Comparison of ENCODE assay signal across 23 cellular contexts in genomic region chr3:85977615-85978338, GRCh38.
"Had no signal": no experiment of that assay in that cellular context is flagged by ENCODE, and none has a peak within 500 bp of the region (broad histone marks: within the 10 kb centered on the region; RNA-seq: fewer than 3 reads in every experiment).

No MANE protein-coding gene starts in this region.

- H3K36me3 ChIP-seq: breast epithelium, esophagus muscularis mucosa, left lung, lower lobe of right lung, pancreas, spleen, transverse colon had no signal

- ATAC-seq: activated naive CD4-positive, alpha-beta T cell treated with anti-CD3 and anti-CD28 coated beads, Interleukin-2, amount 50 U/mL, for 72 hours; activated T-cell treated with anti-CD3 and anti-CD28 coated beads, Interleukin-2, amount 50 U/mL, for 72 hours; foreskin keratinocyte; left lung; lower lobe of right lung; pancreas; right cardiac atrium had no signal

- H3K27me3 ChIP-seq: breast epithelium, esophagus muscularis mucosa, foreskin keratinocyte, left lung, pancreas, spleen, testis, transverse colon had no signal

- H3K27ac ChIP-seq: breast epithelium, esophagus muscularis mucosa, foreskin keratinocyte, left lung, lower lobe of right lung, pancreas, spleen, testis, transverse colon had no signal

- DNase-seq: activated CD4-positive, alpha-beta T cell treated with anti-CD3 and anti-CD28 coated beads for 4 hours; activated CD4-positive, alpha-beta T cell treated with anti-CD3 and anti-CD28 coated beads, Interleukin-2, amount 50 U/mL, for 4 hours; activated CD4-positive, CD25-positive, alpha-beta regulatory T cell; activated naive CD4-positive, alpha-beta T cell; activated T-cell treated with anti-CD3 and anti-CD28 coated beads for 4 hours; activated T-cell treated with anti-CD3 and anti-CD28 coated beads, Interleukin-2, amount 50 U/mL, for 72 hours; central memory CD4-positive, alpha-beta T cell; foreskin keratinocyte; kidney glomerular epithelial cell; left lung; lower lobe of right lung; naive B cell; nephron progenitor cell; nucleus accumbens; pancreas; right cardiac atrium; spleen; stimulated activated naive CD4-positive, alpha-beta T cell treated with Interleukin-2 at 50 U/mL for 16 hours; testis; transverse colon had no signal

- H3K4me3 ChIP-seq: breast epithelium, esophagus muscularis mucosa, left lung, lower lobe of right lung, pancreas, spleen, testis, transverse colon had no signal

- H3K4me1 ChIP-seq: breast epithelium, esophagus muscularis mucosa, foreskin keratinocyte, left lung, lower lobe of right lung, pancreas, spleen, testis, transverse colon had no signal

- H3K9me3 ChIP-seq: breast epithelium, esophagus muscularis mucosa, left lung, lower lobe of right lung, pancreas, spleen, testis, transverse colon had no signal
